Comparison of ENCODE assay signal across 1 cellular context in the genomic region with DNA sequence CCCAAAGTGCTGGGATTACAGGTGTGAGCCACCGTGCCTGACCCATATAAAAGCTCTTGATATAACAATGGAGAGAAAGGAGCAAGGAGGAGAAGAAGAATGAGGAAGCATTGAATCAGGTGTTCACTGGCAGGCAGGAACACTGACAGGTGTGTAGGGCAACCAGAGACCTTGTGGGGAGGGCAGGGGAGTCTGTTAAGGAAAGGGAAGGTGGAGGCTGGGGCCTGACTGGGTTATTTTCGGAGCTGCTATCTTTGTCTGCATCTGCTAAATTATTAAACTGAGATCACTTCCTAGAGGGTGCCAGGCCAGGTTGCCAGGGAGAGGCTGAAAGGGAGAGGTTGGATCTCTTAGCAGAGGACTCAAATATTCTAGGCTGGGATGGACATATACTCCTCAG.
TF ChIP-seq lines count a peak whose summit lies in the region.

No MANE protein-coding gene starts in this region.

TF ChIP-seq in A549, 52 proteins besides CTCF, POLR2A, EP300 and RAD21 (continued from another document):
- no peak for TF ChIP-seq PHF8 (IDR thresholded peaks at IDR 0.05; ENCODE audit: borderline replicate concordance, low read depth)
- TF ChIP-seq CBX8 (IDR thresholded peaks at IDR 0.05): no peak
- TF ChIP-seq, protein P1, sequence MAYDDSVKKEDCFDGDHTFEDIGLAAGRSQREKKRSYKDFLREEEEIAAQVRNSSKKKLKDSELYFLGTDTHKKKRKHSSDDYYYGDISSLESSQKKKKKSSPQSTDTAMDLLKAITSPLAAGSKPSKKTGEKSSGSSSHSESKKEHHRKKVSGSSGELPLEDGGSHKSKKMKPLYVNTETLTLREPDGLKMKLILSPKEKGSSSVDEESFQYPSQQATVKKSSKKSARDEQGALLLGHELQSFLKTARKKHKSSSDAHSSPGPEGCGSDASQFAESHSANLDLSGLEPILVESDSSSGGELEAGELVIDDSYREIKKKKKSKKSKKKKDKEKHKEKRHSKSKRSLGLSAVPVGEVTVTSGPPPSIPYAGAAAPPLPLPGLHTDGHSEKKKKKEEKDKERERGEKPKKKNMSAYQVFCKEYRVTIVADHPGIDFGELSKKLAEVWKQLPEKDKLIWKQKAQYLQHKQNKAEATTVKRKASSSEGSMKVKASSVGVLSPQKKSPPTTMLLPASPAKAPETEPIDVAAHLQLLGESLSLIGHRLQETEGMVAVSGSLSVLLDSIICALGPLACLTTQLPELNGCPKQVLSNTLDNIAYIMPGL (CRISPR knock-in tag; IDR thresholded peaks at IDR 0.05; ENCODE audit: borderline replicate concordance): no peak
- no peak for TF ChIP-seq MAZ (IDR thresholded peaks at IDR 0.05; ENCODE audit: borderline replicate concordance, low read depth, low read length)
- no peak for TF ChIP-seq NPAS2 (CRISPR knock-in tag; IDR thresholded peaks at IDR 0.05; ENCODE audit: borderline replicate concordance)
- no peak for TF ChIP-seq HEYL (CRISPR knock-in tag; IDR thresholded peaks at IDR 0.05)
